7 cellular contexts compared by ENCODE assay signal in the genomic region with DNA sequence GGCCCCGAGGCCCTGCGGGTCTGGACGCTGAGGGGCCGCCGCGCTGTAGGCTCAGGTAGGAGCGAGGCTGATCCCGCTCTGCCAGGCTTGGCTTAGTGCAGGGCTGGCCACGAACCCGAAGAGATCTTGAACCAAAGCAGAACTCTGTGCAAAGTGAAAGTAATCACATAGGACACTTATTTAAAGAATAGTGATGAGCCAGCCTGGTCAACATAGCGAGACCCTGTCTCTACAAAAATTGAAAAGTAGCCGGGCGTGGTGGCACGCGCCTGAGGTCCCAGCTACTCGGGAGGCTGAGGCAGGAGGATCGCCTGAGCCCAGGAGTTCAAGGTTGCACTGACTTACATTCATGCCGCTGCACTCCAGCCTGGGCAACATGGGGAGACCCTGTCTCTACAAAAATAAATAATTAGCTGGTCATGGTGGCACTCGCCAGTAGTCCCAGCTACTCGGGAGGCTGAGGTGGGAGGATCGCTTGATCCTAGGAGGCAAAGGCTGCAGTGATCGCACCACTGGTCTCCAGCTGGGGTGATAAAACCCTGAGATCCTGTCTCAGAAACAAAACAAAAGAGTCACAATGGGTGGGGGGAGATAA. TPM values are rescaled to one million over a fixed set of nuclear protein-coding genes. Genes with fewer than 3 reads are reported as not detected.
DNase-seq lines count a peak whose midpoint lies in the region; ATAC-seq and TF ChIP-seq lines count a peak whose summit lies in the region.

No MANE protein-coding gene starts in this region.

- no peaks in the 10 kb centered on the region for H3F3A ChIP-seq in PC-3 (ENCODE audit: low read length, unreplicated experiment)

- H3K36me3 ChIP-seq in PC-3 (ENCODE audit: low read depth, low read length) (peaks cover 30% of the 10 kb centered on the region), esophagus muscularis mucosa (peaks cover 39 to 41% (median 39%) of the 10 kb centered on the region in 4 donors), gastrocnemius medialis (peaks cover 0 to 39% of the 10 kb centered on the region in 2 donors)

- in situ Hi-C loops in gastrocnemius medialis (cut with MboI; ENCODE audit: low sequenced_read_pairs in 4 of 4) = no loop called here

- peaks cover 32% of the 10 kb centered on the region for H3K79me2 ChIP-seq in PC-3 (ENCODE audit: low read length)

- POLR2A ChIA-PET in PC-3 (lab: Charles Lee; ENCODE audit: unreplicated experiment) = no interaction called here

- TF ChIP-seq POLR2A in esophagus muscularis mucosa (IDR thresholded peaks at IDR 0.05; ENCODE audit: low read depth) (no peak), gastrocnemius medialis (IDR thresholded peaks at IDR 0.05) (no peak)

- no peak for TF ChIP-seq EP300 in esophagus muscularis mucosa (IDR thresholded peaks at IDR 0.05)

- 49% methylated on average over 11 of the region's 22 CpGs for WGBS in esophagus muscularis mucosa

- DNase-seq in PC-3 (no peak), esophagus muscularis mucosa (ENCODE audit: extremely low spot score) (no peak), gastrocnemius medialis (no peak), NCI-H524 (lab: John Stamatoyannopoulos, UW) (no peak), NCI-H1092 (lab: John Stamatoyannopoulos, UW) (no peak)
- no peak for DNase-seq in stimulated activated CD4-positive, alpha-beta T cell treated with anti-CD3 and anti-CD28 coated beads, Interleukin-4, amount 100 ng/mL, for 1 hour

- no peaks in the 10 kb centered on the region for H4K20me1 ChIP-seq in PC-3 (ENCODE audit: low read length)

- 0 out of 2 replicates have a peak overlapping the region, but pooled peaks have one; percentile 54 for H3K27ac ChIP-seq in PC-3 (ENCODE audit: low read length)
- peak overlapping the region; percentile 83 to 93 (median 88) for H3K27ac ChIP-seq in esophagus muscularis mucosa (replicated peaks in 1 of 4)
- peak overlapping the region; percentile 87 to 93 (median 91) for H3K27ac ChIP-seq in gastrocnemius medialis

- H3K9me2 ChIP-seq in PC-3 (replicated peaks; ENCODE audit: low read length) = no peaks in the 10 kb centered on the region

- H3K4me3 ChIP-seq in PC-3 (ENCODE audit: low read length) = peak overlapping the region; percentile 96
- H3K4me3 ChIP-seq in esophagus muscularis mucosa = peak overlapping the region; percentile 67 to 98 (median 92)
- peak overlapping the region; percentile 97 to 99 (median 98) for H3K4me3 ChIP-seq in gastrocnemius medialis

- ATAC-seq in GM21825 (IDR thresholded peaks at IDR 0.05; ENCODE audit: unreplicated experiment) (peak; percentile 38), PC-3 (no peak), gastrocnemius medialis (no peak)

- H3K9me3 ChIP-seq in PC-3 (ENCODE audit: low read length) = no peaks in the 10 kb centered on the region
- H3K9me3 ChIP-seq in esophagus muscularis mucosa = no peaks in the 10 kb centered on the region
- no peaks in the 10 kb centered on the region for H3K9me3 ChIP-seq in gastrocnemius medialis

- H3K4me1 ChIP-seq in PC-3 (ENCODE audit: insufficient read depth, low read length) (peaks cover 21% of the 10 kb centered on the region), esophagus muscularis mucosa (peaks cover 13 to 30% (median 25%) of the 10 kb centered on the region in 4 donors), gastrocnemius medialis (peaks cover 12 to 16% of the 10 kb centered on the region in 2 donors)

- BruUV-seq in PC-3 (replicated peaks; lab: Mats Ljungman, UMichigan) = TSS peak; percentile 47

- CTCF ChIA-PET in PC-3 (lab: Charles Lee) = interaction anchor here (2.6 kb wide), 1 partner anchor 92 kb away, joined by 8 read pairs; no protein-coding TSS in a partner anchor

- intact Hi-C loops in PC-3 (cut with micrococcal nuclease) = loop anchor here (2.0 to 5.0 kb wide), 4 partner anchors 54 to 300 kb away; a partner anchor contains a TSS
- intact Hi-C loops in esophagus muscularis mucosa (cut with DNase I) = loop anchor here (5.0 kb wide), 1 partner anchor 60 kb away; a partner anchor contains a TSS
- intact Hi-C loops in gastrocnemius medialis (cut with DNase I; ENCODE audit: low total_unique reads) = loop anchor here (2.0 kb wide), 3 partner anchors 58 to 474 kb away; a partner anchor contains a TSS

- H3K27me3 ChIP-seq in PC-3 (ENCODE audit: low read length) = no peaks in the 10 kb centered on the region
- H3K27me3 ChIP-seq in esophagus muscularis mucosa = no peaks in the 10 kb centered on the region
- no peaks in the 10 kb centered on the region for H3K27me3 ChIP-seq in gastrocnemius medialis

- peak overlapping the region; percentile 100 for H2AFZ ChIP-seq in PC-3 (ENCODE audit: low read length)

- peak overlapping the region; percentile 98 for H3K9ac ChIP-seq in PC-3 (ENCODE audit: low read length)

- TF ChIP-seq CTCF in PC-3 (conservative IDR thresholded peaks at IDR 0.05; ENCODE audit: low read depth, low read length) = no peak
- TF ChIP-seq CTCF in esophagus muscularis mucosa (IDR thresholded peaks at IDR 0.05) = no peak
- no peak for TF ChIP-seq CTCF in gastrocnemius medialis (IDR thresholded peaks at IDR 0.05 in 4 of 5, conservative IDR thresholded peaks at IDR 0.05 in 1 of 5)

- H3K4me2 ChIP-seq in PC-3 (ENCODE audit: low read length) = peak overlapping the region; percentile 98

RNA-seq across cellular contexts. Expression of a gene that starts 0.5 kb away (rescaled TPM):
- total RNA-seq in PC-3 (2014; rRNA removed) = 13.9 and 18.9 TPM in 2 replicates
- total RNA-seq in esophagus muscularis mucosa = 10 to 100 TPM; 12.1 to 17.1 (median 14.2) TPM
- total RNA-seq in gastrocnemius medialis = 1 to 10 TPM; 6.0 to 7.9 (median 7.2) TPM

RNA-seq across cellular contexts. Expression of a gene that starts 19.2 kb away (rescaled TPM):
- total RNA-seq in PC-3 (2014; rRNA removed) (not detected in 2 replicates), esophagus muscularis mucosa (under 1 TPM in 2 of 4 donors, not detected in 2; 0.32 to 0.57 TPM), gastrocnemius medialis (not detected)

RNA-seq across cellular contexts. Expression of a gene that starts 58.8 kb away (rescaled TPM):
- total RNA-seq in PC-3 (2014; rRNA removed) = not detected in 2 replicates
- total RNA-seq in esophagus muscularis mucosa = 100 to 1,000 TPM in 3 of 4 donors, 10 to 100 TPM in 1; 92.3 to 140 (median 112) TPM
- 10 to 100 TPM; 41.5 to 85.1 (median 56.5) TPM for total RNA-seq in gastrocnemius medialis

Comparison
In these comparisons a context has a peak if more than half of its experiments do, and no peak if none do; other contexts are left out.
1. RNA of a gene that starts 58.8 kb away (total RNA-seq): 92.3 to 140 TPM in esophagus muscularis mucosa and 41.5 to 85.1 TPM in gastrocnemius medialis; not detected in PC-3; every median in the first group is over 10 times any median in the second.
2. Peak in every context shown above with its lines, with median percentiles within 50 percentile points of each other: H3K27ac ChIP-seq and H3K4me3 ChIP-seq.